Comparison of ENCODE assay signal across 8 cellular contexts in the genomic region with DNA sequence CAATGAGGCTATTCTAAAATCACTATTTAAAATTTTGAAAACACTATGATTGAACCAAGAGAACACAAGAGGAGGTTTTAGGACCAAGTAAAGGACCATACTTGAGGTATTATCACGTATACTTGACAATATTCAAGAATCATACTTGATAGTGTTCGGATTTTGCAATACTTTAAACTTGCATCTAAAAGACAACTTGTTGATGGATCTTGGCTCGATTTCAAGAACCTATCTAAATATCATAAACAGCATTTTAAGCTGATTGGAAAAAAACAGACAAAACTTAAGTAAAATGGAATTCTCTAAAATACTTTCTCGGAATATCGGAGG. TPM values are rescaled to one million over a fixed set of nuclear protein-coding genes. Genes with fewer than 3 reads are reported as not detected.
DNase-seq lines count a peak whose midpoint lies in the region; ATAC-seq and TF ChIP-seq lines count a peak whose summit lies in the region.

No MANE protein-coding gene starts in this region.

- H3K79me2 ChIP-seq in KMS-11 (ENCODE audit: insufficient read depth, low read depth): peaks cover 57% of the 10 kb centered on the region

- peak overlapping the region; percentile 79 for H3K4me2 ChIP-seq in KMS-11

- H4K20me1 ChIP-seq in KMS-11 (ENCODE audit: insufficient read depth): 0 out of 2 replicates have a peak, but pooled peaks cover 3% of the 10 kb centered on the region

- no peaks in the 10 kb centered on the region for H3K9me3 ChIP-seq in AG04450 (ENCODE audit: control insufficient read depth, insufficient read depth, low read length)
- H3K9me3 ChIP-seq in muscle layer of duodenum (ENCODE audit: control insufficient read depth in 1 of 2, low read length in 2 of 2): no peaks in the 10 kb centered on the region

- peak overlapping the region; percentile 73 for H3K9ac ChIP-seq in KMS-11

- POLR2A ChIA-PET in AG04450 (lab: Yijun Ruan, JAX): no interaction called here

- CTCF ChIA-PET in AG04450 (lab: Charles Lee): no interaction called here

- H3K36me3 ChIP-seq in KMS-11 (ENCODE audit: insufficient read depth): no peaks in the 10 kb centered on the region
- H3K36me3 ChIP-seq in muscle layer of duodenum (ENCODE audit: control insufficient read depth in 1 of 2, insufficient read depth in 2 of 2, low read length in 2 of 2): no peaks in the 10 kb centered on the region

- H3K4me1 ChIP-seq in KMS-11 (ENCODE audit: low read depth, poor library complexity, severe bottlenecking): peaks cover 52% of the 10 kb centered on the region
- H3K4me1 ChIP-seq in muscle layer of duodenum (ENCODE audit: control insufficient read depth in 1 of 2, insufficient read depth in 2 of 2, low read length in 2 of 2): peaks cover 0 to 6% of the 10 kb centered on the region in 2 donors

- ATAC-seq in GM19452 (IDR thresholded peaks at IDR 0.05; ENCODE audit: unreplicated experiment): no peak

- TF ChIP-seq CTCF in AG04450 (IDR thresholded peaks at IDR 0.05; ENCODE audit: low read depth, low read length) (no peak), KMS-11 (conservative IDR thresholded peaks at IDR 0.05; ENCODE audit: low read depth, low read length) (no peak), choroid plexus epithelial cell (conservative IDR thresholded peaks at IDR 0.05; ENCODE audit: low read depth, low read length) (no peak)

- H3K27ac ChIP-seq in AG04450 (ENCODE audit: low read depth, low read length) (no peak overlapping the region), KMS-11 (peak overlapping the region; percentile 81), muscle layer of duodenum (ENCODE audit: low read length) (peak overlapping the region; percentile 96)

- H3K27me3 ChIP-seq in AG04450 (ENCODE audit: control insufficient read depth, insufficient read depth, low read length) (no peaks in the 10 kb centered on the region), KMS-11 (ENCODE audit: insufficient read depth, low read depth) (no peaks in the 10 kb centered on the region), muscle layer of duodenum (ENCODE audit: low read depth, low read length) (no peaks in the 10 kb centered on the region)

- DNase-seq in AG04450 (ENCODE audit: low read depth, low spot score): no peak
- DNase-seq in choroid plexus epithelial cell (ENCODE audit: low read depth): no peak
- no peak for DNase-seq in cerebellar cortex (ENCODE audit: low spot score)
- DNase-seq in NK-92 (lab: John Stamatoyannopoulos, UW; ENCODE audit: unreplicated experiment): no peak
- DNase-seq in NCI-H1105 (lab: John Stamatoyannopoulos, UW): no peak

- H3K4me3 ChIP-seq in AG04450 (ENCODE audit: low read depth, low read length) (peak overlapping the region; percentile 79), KMS-11 (IDR thresholded peaks at IDR 0.05; ENCODE audit: insufficient read depth, low read depth, low read length) (peak overlapping the region; percentile 49), choroid plexus epithelial cell (ENCODE audit: low read depth, low read length) (peak overlapping the region; percentile 79), muscle layer of duodenum (ENCODE audit: low read depth in 1 of 2, low read length in 2 of 2) (peak overlapping the region; percentile 81 to 97)

- peak overlapping the region; percentile 64; the same call in 1 of the 2 replicates for H2AFZ ChIP-seq in KMS-11 (ENCODE audit: low read depth)

RNA-seq across cellular contexts. Expression of a gene that starts 1.3 kb away (rescaled TPM):
- 27.6 and 37.4 TPM in 2 replicates for polyA plus RNA-seq in AG04450 (2011; rRNA removed)
- polyA minus RNA-seq in AG04450 (2011; rRNA and poly(A)+ RNA removed): 34.2 and 34.9 TPM in 2 replicates
